ENCODE assay signal across 10 cellular contexts in the genomic region with DNA sequence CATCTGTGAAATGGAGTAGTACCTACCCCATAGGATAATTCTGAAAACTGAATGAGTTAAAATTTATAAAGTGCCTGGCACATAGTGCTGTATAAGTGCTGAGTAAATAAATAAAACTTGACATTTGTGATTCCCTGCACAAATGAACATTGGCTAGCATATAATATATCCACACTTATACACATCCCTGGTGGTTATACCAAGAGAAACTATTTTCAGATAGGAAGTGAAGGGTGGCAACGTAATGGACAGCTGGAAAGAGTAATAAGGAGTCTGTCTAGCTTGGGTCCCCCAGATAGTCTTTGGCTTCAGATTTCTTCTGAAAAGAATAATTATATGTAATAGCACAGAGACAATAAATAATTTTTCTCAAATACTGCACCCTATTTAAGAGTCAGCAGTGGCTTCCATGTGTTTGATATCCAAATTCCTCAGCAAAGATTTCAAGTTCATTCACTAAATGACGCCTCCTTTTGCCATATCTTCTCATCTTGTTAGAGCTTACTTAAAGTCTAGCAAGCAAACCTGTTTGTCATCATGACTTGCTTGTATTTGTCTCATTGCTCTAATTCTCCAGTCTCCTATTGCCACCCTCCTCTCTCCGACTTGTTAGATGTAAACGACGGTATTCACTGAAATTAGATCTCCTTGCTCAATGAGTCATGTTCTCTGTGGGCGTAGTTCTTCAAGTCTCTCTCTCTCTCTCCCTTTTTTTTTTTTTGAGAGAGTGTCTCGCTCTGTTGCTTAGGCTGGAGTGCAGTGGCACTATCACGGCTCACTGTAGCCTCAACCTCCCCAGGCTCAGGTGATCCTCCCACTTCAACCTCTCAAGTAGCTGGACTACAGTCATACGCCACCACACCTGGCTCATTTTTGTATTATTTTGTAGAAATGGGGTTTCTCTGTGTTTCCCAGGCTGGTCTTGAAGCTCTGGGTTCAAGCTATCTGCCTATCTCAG. TPM values are rescaled to one million over a fixed set of nuclear protein-coding genes. Genes with fewer than 3 reads are reported as not detected.
DNase-seq lines count a peak whose midpoint lies in the region; TF ChIP-seq lines count a peak whose summit lies in the region.
"Had no signal": no experiment of that assay in that cellular context is flagged by ENCODE, and none has a peak within 500 bp of the region (broad histone marks: within the 10 kb centered on the region; RNA-seq: fewer than 3 reads in every experiment).

No MANE protein-coding gene starts in this region.

- H3K79me2 ChIP-seq in H9 (ENCODE audit: insufficient read depth, low read length) (peaks cover 36% of the 10 kb centered on the region; the same call in 1 of the 2 replicates), neural progenitor cell (ENCODE audit: low read depth) (peaks cover 100% of the 10 kb centered on the region)

- no peak overlapping the region for H3K9ac ChIP-seq in H9 (ENCODE audit: extremely low read depth, insufficient read length, low read length)
- no peak overlapping the region for H3K9ac ChIP-seq in iPS-18a (ENCODE audit: low read length)
- H3K9ac ChIP-seq in neural progenitor cell: no peak overlapping the region

- H3K36me3 Mint-ChIP-seq in H9 (ENCODE audit: insufficient read depth in 1 of 3, low read depth in 3 of 3) (peaks cover 0 to 7% (median 5%) of the 10 kb centered on the region in 3 experiments; a peak in 4 of 7 replicates), neural progenitor cell (peaks cover 16% of the 10 kb centered on the region)

- peaks cover 22 to 27% of the 10 kb centered on the region in 2 experiments for H3K4me1 Mint-ChIP-seq in H9
- peaks cover 12% of the 10 kb centered on the region for H3K4me1 Mint-ChIP-seq in neural progenitor cell

- H4K20me1 ChIP-seq in H9 (ENCODE audit: control insufficient read depth, insufficient read depth, insufficient read length) (no peaks in the 10 kb centered on the region), neural progenitor cell (ENCODE audit: low read depth) (peaks cover 30% of the 10 kb centered on the region)

- H3K18ac ChIP-seq in H9 (ENCODE audit: insufficient read length, low read depth, low read length): no peak overlapping the region

- no peak for TF ChIP-seq CTCF in AG04449 (IDR thresholded peaks at IDR 0.05; ENCODE audit: insufficient read depth, low read length, missing control alignments)
- no peak for TF ChIP-seq CTCF in H9 (conservative IDR thresholded peaks at IDR 0.05)
- TF ChIP-seq CTCF in neural progenitor cell (IDR thresholded peaks at IDR 0.05): no peak

- H2AK5ac ChIP-seq in H9 (ENCODE audit: insufficient read length, low read length): no peak overlapping the region

- H3K56ac ChIP-seq in H9 (ENCODE audit: insufficient read length, low read depth, low read length): no peak overlapping the region

- H3K23ac ChIP-seq in H9 (ENCODE audit: insufficient read length, low read depth, low read length): no peak overlapping the region

- H3K27ac ChIP-seq in H9 (ENCODE audit: insufficient read length, low read depth, low read length) (no peak overlapping the region), iPS-18a (ENCODE audit: low read length) (peak overlapping the region; percentile 38), neural progenitor cell (no peak overlapping the region), substantia nigra (ENCODE audit: low read depth, low read length, poor library complexity, severe bottlenecking) (no peak overlapping the region)

- H3K36me3 ChIP-seq in iPS-18a (ENCODE audit: control insufficient read depth, low read depth, low read length): no peaks in the 10 kb centered on the region
- H3K36me3 ChIP-seq in neural progenitor cell: no peaks in the 10 kb centered on the region

- H2AFZ ChIP-seq in H9 (ENCODE audit: low read length) (no peak overlapping the region), neural progenitor cell (replicated peaks) (no peak overlapping the region)

- H3K9me3 ChIP-seq in H9 (ENCODE audit: control insufficient read depth, low read depth, low read length): no peaks in the 10 kb centered on the region
- no peaks in the 10 kb centered on the region for H3K9me3 ChIP-seq in iPS-18a (ENCODE audit: control insufficient read depth, low read depth, low read length)
- H3K9me3 ChIP-seq in neural progenitor cell (ENCODE audit: low read depth): no peaks in the 10 kb centered on the region

- no peak overlapping the region for H2BK12ac ChIP-seq in H9 (ENCODE audit: insufficient read length, low read depth, low read length)

- DNase-seq in AG04449 (ENCODE audit: low read depth, low spot score) (peak; percentile 74), H9 (no peak), SW480 (ENCODE audit: low spot score) (peak; percentile 89), neural progenitor cell (ENCODE audit: low spot score) (no peak), cerebellar cortex (ENCODE audit: low spot score) (no peak), substantia nigra (lab: John Stamatoyannopoulos, UW) (no peak)
- no peak for DNase-seq in activated CD8-positive, alpha-beta memory T cell treated with anti-CD3 and anti-CD28 coated beads, Interleukin-2, amount 50 U/mL, for 4 hours
- DNase-seq: stimulated activated naive B cell treated with anti-CD40 and anti-IgM and Interleukin-4, amounts not matched to agents 10 μg/mL and 1 μg/mL and 100 μg/mL, for 72 hours had no signal

- H3K9me3 Mint-ChIP-seq in H9 (no peaks in the 10 kb centered on the region), neural progenitor cell (no peaks in the 10 kb centered on the region)
- H3K9me3 Mint-ChIP-seq: stimulated activated naive B cell treated with anti-CD40 and anti-IgM and Interleukin-4, amounts not matched to agents 10 μg/mL and 1 μg/mL and 100 μg/mL, for 72 hours had no signal

- no CpG with 5 or more reads among the region's 9 CpGs for WGBS in H9 (ENCODE audit: extremely low coverage, insufficient read length, low lambda C conversion rate)

- no peak overlapping the region for H3T11ph ChIP-seq in H9 (ENCODE audit: low read length)

- no peak overlapping the region for H2BK15ac ChIP-seq in H9 (ENCODE audit: low read depth, low read length)

- POLR2A ChIA-PET in AG04449 (lab: Yijun Ruan, JAX): no interaction called here

- no peak overlapping the region for H3K14ac ChIP-seq in H9 (ENCODE audit: insufficient read depth, low read length)

- CTCF ChIA-PET in AG04449 (lab: Yijun Ruan, JAX): interaction anchor here (0.8 to 1.7 kb wide), 5 partner anchors 8 to 404 kb away, joined by 3 to 5 read pairs (median 3); no protein-coding TSS in a partner anchor

- no peak overlapping the region for H2BK5ac ChIP-seq in H9 (ENCODE audit: insufficient read length, low read length)

- no peaks in the 10 kb centered on the region for H3K27me3 ChIP-seq in H9 (ENCODE audit: insufficient read depth, low read length)
- no peaks in the 10 kb centered on the region for H3K27me3 ChIP-seq in iPS-18a (ENCODE audit: control insufficient read depth, insufficient read depth, low read length)
- H3K27me3 ChIP-seq in neural progenitor cell: no peaks in the 10 kb centered on the region

- H4K91ac ChIP-seq in H9 (ENCODE audit: insufficient read length, low read depth, low read length): no peak overlapping the region

- H2BK20ac ChIP-seq in H9 (ENCODE audit: low read depth, low read length, poor library complexity, severe bottlenecking): no peak overlapping the region

- H3K4me3 ChIP-seq in AG04449 (ENCODE audit: low read depth, low read length) (no peak overlapping the region), iPS-18a (ENCODE audit: low read length) (no peak overlapping the region), neural progenitor cell (no peak overlapping the region)
- H3K4me3 ChIP-seq: lung had no signal

- H3K27ac Mint-ChIP-seq in H9 (peak overlapping the region; percentile 10 to 62 (median 50); a peak in 5 of 7 replicates), neural progenitor cell (no peak overlapping the region)
- H3K27ac Mint-ChIP-seq: stimulated activated naive B cell treated with anti-CD40 and anti-IgM and Interleukin-4, amounts not matched to agents 10 μg/mL and 1 μg/mL and 100 μg/mL, for 72 hours had no signal

- H4K8ac ChIP-seq in H9 (replicated peaks; ENCODE audit: insufficient read length, low read depth, low read length): no peak overlapping the region

- no peak overlapping the region for H2BK120ac ChIP-seq in H9 (ENCODE audit: low read depth, low read length, poor library complexity, severe bottlenecking)

- H3K27me3 Mint-ChIP-seq in H9 (ENCODE audit: low read depth) (no peaks in the 10 kb centered on the region), neural progenitor cell (ENCODE audit: insufficient read depth, low read depth) (peaks cover 2% of the 10 kb centered on the region)
- H3K27me3 Mint-ChIP-seq: stimulated activated naive B cell treated with anti-CD40 and anti-IgM and Interleukin-4, amounts not matched to agents 10 μg/mL and 1 μg/mL and 100 μg/mL, for 72 hours had no signal

- no peaks in the 10 kb centered on the region for H3F3A ChIP-seq in neural progenitor cell (ENCODE audit: low read depth)

- H3K4ac ChIP-seq in H9 (ENCODE audit: low read depth, low read length): no peak overlapping the region

- H4K5ac ChIP-seq in H9 (ENCODE audit: insufficient read length, low read depth, low read length): no peak overlapping the region

- H3K4me1 ChIP-seq in H9 (ENCODE audit: insufficient read depth, low read length) (no peaks in the 10 kb centered on the region; the same call in 1 of the 2 replicates), iPS-18a (ENCODE audit: control insufficient read depth, low read depth, low read length) (peaks cover 11% of the 10 kb centered on the region), neural progenitor cell (no peaks in the 10 kb centered on the region)

- H3K79me1 ChIP-seq in H9 (ENCODE audit: insufficient read depth, low read depth, low read length, poor library complexity, severe bottlenecking): peaks cover 12% of the 10 kb centered on the region

- H3K4me2 ChIP-seq in H9 (ENCODE audit: insufficient read depth, insufficient read length, low read length) (no peak overlapping the region), neural progenitor cell (no peak overlapping the region)

- no peaks in the 10 kb centered on the region for H3K23me2 ChIP-seq in H9 (ENCODE audit: insufficient read length, low read depth, low read length, poor library complexity, severe bottlenecking)

- no peak overlapping the region; a peak in 1 of 5 replicates for H3K4me3 Mint-ChIP-seq in H9
- H3K4me3 Mint-ChIP-seq in neural progenitor cell: no peak overlapping the region
- H3K4me3 Mint-ChIP-seq: stimulated activated naive B cell treated with anti-CD40 and anti-IgM and Interleukin-4, amounts not matched to agents 10 μg/mL and 1 μg/mL and 100 μg/mL, for 72 hours had no signal

RNA-seq across cellular contexts. Expression of gene ADGRF3, which starts 8.7 kb away (rescaled TPM):
- total RNA-seq in H9 (2021) (0.09 and 0.29 TPM in 2 replicates), neural progenitor cell (ENCODE audit: low replicate concordance) (0.04 and 0.06 TPM in 2 replicates)

RNA-seq across cellular contexts. Expression of gene SELENOI, which starts 9.4 kb away (rescaled TPM):
- total RNA-seq in H9 (2021): 41.9 and 43.4 TPM in 2 replicates
- 32.1 and 51.8 TPM in 2 replicates for total RNA-seq in neural progenitor cell (ENCODE audit: low replicate concordance)

RNA-seq across cellular contexts. Expression of gene DRC1, which starts 46.4 kb away (rescaled TPM):
- total RNA-seq in H9 (2021) (0.20 TPM in 1 of 2 replicates, not detected in the other), neural progenitor cell (ENCODE audit: low replicate concordance) (0.56 TPM in 1 of 2 replicates, not detected in the other)

Comparison
In these comparisons a context has a peak if more than half of its experiments do, and no peak if none do; other contexts are left out.
1. DNase-seq: peak in AG04449 (single experiment) and SW480 (single experiment); none in H9 (single experiment), neural progenitor cell (single experiment), activated CD8-positive, alpha-beta memory T cell treated with anti-CD3 and anti-CD28 coated beads, Interleukin-2, amount 50 U/mL, for 4 hours (single experiment), cerebellar cortex (single experiment) and substantia nigra (0 of 49).